ENCODE assay signal across 9 cellular contexts in the genomic region with DNA sequence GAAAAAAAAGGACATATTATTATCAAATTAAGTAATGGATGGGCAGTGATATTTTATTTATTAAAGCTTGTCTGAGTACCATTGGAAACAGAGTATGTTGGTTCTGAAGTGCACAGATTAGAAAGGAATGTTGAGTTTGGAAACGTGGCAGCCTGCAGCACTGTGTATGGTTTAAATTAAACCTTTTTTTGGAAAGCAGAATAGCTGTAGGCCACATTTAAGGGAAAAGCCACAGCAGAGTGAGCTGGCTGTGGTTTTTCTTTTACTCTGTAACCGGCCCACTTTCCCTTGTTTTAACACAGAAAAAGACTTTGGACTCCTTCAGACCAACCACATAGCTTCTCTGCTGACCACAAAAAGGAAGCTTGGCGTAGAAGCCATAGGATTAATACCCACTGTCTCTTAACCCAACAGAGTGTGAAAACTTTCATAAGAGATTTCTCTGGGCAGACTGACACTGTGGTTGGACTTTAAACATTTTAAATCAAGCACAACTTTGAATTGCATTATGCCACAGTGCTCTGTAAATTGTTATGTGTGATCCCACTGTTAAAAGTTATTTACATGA.
DNase-seq lines count a peak whose midpoint lies in the region; ATAC-seq and TF ChIP-seq lines count a peak whose summit lies in the region.
"Had no signal": no experiment of that assay in that cellular context is flagged by ENCODE, and none has a peak within 500 bp of the region (broad histone marks: within the 10 kb centered on the region; RNA-seq: fewer than 3 reads in every experiment).

No MANE protein-coding gene starts in this region.

- no peaks in the 10 kb centered on the region for H3F3A ChIP-seq in PC-3 (ENCODE audit: low read length, unreplicated experiment)

- TF ChIP-seq CTCF in dorsolateral prefrontal cortex (IDR thresholded peaks at IDR 0.05 in 54 of 56, conservative IDR thresholded peaks at IDR 0.05 in 2 of 56; ENCODE audit: low read depth in 1 of 56, partially characterized antibody in 56 of 56) (no peak), PC-3 (conservative IDR thresholded peaks at IDR 0.05; ENCODE audit: low read depth, low read length) (no peak)

- H3K4me3 Mint-ChIP-seq in naive thymus-derived CD4-positive, alpha-beta T cell: peak overlapping the region in 1 of 10 donors; percentile 7

- intact Hi-C loops in dorsolateral prefrontal cortex (cut with DNase I): no loop called here
- intact Hi-C loops in naive thymus-derived CD4-positive, alpha-beta T cell (cut with micrococcal nuclease): no loop called here
- intact Hi-C loops in PC-3 (cut with micrococcal nuclease): no loop called here

- no peak for TF ChIP-seq POLR2A in GM18505 (IDR thresholded peaks at IDR 0.05; ENCODE audit: borderline replicate concordance, extremely low read depth, insufficient read depth, insufficient read length)

- CTCF ChIA-PET in naive thymus-derived CD4-positive, alpha-beta T cell (lab: Charles Lee): interaction anchor here (1.1 kb wide), 1 partner anchor 8 kb away, joined by 3 read pairs; no protein-coding TSS in a partner anchor
- CTCF ChIA-PET in PC-3 (lab: Charles Lee): no interaction called here

- H3K27ac ChIP-seq in BLaER1: no peak overlapping the region
- H3K27ac ChIP-seq in dorsolateral prefrontal cortex: peak overlapping the region in 53 of 59 donors; percentile 2 to 75 (median 51)
- no peak overlapping the region for H3K27ac ChIP-seq in naive thymus-derived CD4-positive, alpha-beta T cell (ENCODE audit: low read depth, low read length)
- H3K27ac ChIP-seq in PC-3 (ENCODE audit: low read length): no peak overlapping the region

- no peaks in the 10 kb centered on the region; the same call in 1 of the 2 replicates for H4K20me1 ChIP-seq in BLaER1
- H4K20me1 ChIP-seq in PC-3 (ENCODE audit: low read length): no peaks in the 10 kb centered on the region

- H3K9me3 ChIP-seq in BLaER1: no peaks in the 10 kb centered on the region
- no peaks in the 10 kb centered on the region for H3K9me3 ChIP-seq in naive thymus-derived CD4-positive, alpha-beta T cell (ENCODE audit: control insufficient read depth in 2 of 3, low read length in 3 of 3)
- no peaks in the 10 kb centered on the region for H3K9me3 ChIP-seq in MG63
- H3K9me3 ChIP-seq in PC-3 (ENCODE audit: low read length): no peaks in the 10 kb centered on the region

- no peak overlapping the region for H3K4me3 ChIP-seq in BLaER1
- peak overlapping the region in 4 of 59 donors; percentile 1 to 10 (median 4) for H3K4me3 ChIP-seq in dorsolateral prefrontal cortex
- H3K4me3 ChIP-seq in naive thymus-derived CD4-positive, alpha-beta T cell (ENCODE audit: low read length): no peak overlapping the region
- H3K4me3 ChIP-seq in MG63: no peak overlapping the region
- H3K4me3 ChIP-seq in PC-3 (ENCODE audit: low read length): no peak overlapping the region

- peak overlapping the region; percentile 49 for H3K4me2 ChIP-seq in BLaER1
- H3K4me2 ChIP-seq in PC-3 (ENCODE audit: low read length): no peak overlapping the region

- POLR2A ChIA-PET in naive thymus-derived CD4-positive, alpha-beta T cell (lab: Charles Lee): no interaction called here
- POLR2A ChIA-PET in PC-3 (lab: Charles Lee; ENCODE audit: unreplicated experiment): no interaction called here

- no peaks in the 10 kb centered on the region; the same call in 1 of the 2 replicates for H3K27me3 ChIP-seq in BLaER1
- H3K27me3 ChIP-seq in dorsolateral prefrontal cortex: no peaks in the 10 kb centered on the region
- no peaks in the 10 kb centered on the region for H3K27me3 ChIP-seq in naive thymus-derived CD4-positive, alpha-beta T cell (ENCODE audit: control insufficient read depth in 2 of 2, insufficient read depth in 2 of 2, low read length in 2 of 2)
- no peaks in the 10 kb centered on the region for H3K27me3 ChIP-seq in MG63
- H3K27me3 ChIP-seq in PC-3 (ENCODE audit: low read length): no peaks in the 10 kb centered on the region

- peaks cover 0 to 6% (median 0%) of the 10 kb centered on the region in 5 donors for H3K36me3 Mint-ChIP-seq in naive thymus-derived CD4-positive, alpha-beta T cell

- no peaks in the 10 kb centered on the region for H3K79me2 ChIP-seq in PC-3 (ENCODE audit: low read length)

- BruUV-seq in PC-3 (replicated peaks; lab: Mats Ljungman, UMichigan): no TSS peak

- no peaks in the 10 kb centered on the region for H3K9me3 Mint-ChIP-seq in naive thymus-derived CD4-positive, alpha-beta T cell

- H3K36me3 ChIP-seq in BLaER1 (no peaks in the 10 kb centered on the region), MG63 (no peaks in the 10 kb centered on the region), PC-3 (ENCODE audit: low read depth, low read length) (no peaks in the 10 kb centered on the region)
- no peaks in the 10 kb centered on the region for H3K36me3 ChIP-seq in naive thymus-derived CD4-positive, alpha-beta T cell (ENCODE audit: control insufficient read depth in 2 of 3, insufficient read depth in 3 of 3, low read length in 3 of 3)

- H3K27me3 Mint-ChIP-seq in naive thymus-derived CD4-positive, alpha-beta T cell: peaks cover 0 to 34% (median 0%) of the 10 kb centered on the region in 5 donors

- DNase-seq in NCI-H226: peak; percentile 15
- DNase-seq in dorsolateral prefrontal cortex: no peak
- DNase-seq in naive thymus-derived CD4-positive, alpha-beta T cell: no peak
- DNase-seq in MG63: no peak
- no peak for DNase-seq in PC-3
- no peak for DNase-seq in NCI-H69 (lab: John Stamatoyannopoulos, UW)
- DNase-seq: NCI-H524 treated with DMSO at 0.1 percent for 48 hours had no signal

- peak; percentile 41 for ATAC-seq in naive thymus-derived CD4-positive, alpha-beta T cell
- ATAC-seq in GM18505 (IDR thresholded peaks at IDR 0.05; ENCODE audit: unreplicated experiment) (no peak), PC-3 (no peak)

- H3K4me1 Mint-ChIP-seq in naive thymus-derived CD4-positive, alpha-beta T cell: peaks cover 5 to 27% (median 21%) of the 10 kb centered on the region in 7 donors

- no peak overlapping the region for H2AFZ ChIP-seq in PC-3 (ENCODE audit: low read length)

- no peak overlapping the region for H3K27ac Mint-ChIP-seq in naive thymus-derived CD4-positive, alpha-beta T cell

- no peaks in the 10 kb centered on the region for H3K9me2 ChIP-seq in PC-3 (replicated peaks; ENCODE audit: low read length)

- H3K9ac ChIP-seq in BLaER1: no peak overlapping the region
- H3K9ac ChIP-seq in PC-3 (ENCODE audit: low read length): no peak overlapping the region

- peaks cover 32% of the 10 kb centered on the region for H3K4me1 ChIP-seq in BLaER1
- peaks cover 0 to 6% of the 10 kb centered on the region in 2 donors for H3K4me1 ChIP-seq in naive thymus-derived CD4-positive, alpha-beta T cell (ENCODE audit: control insufficient read depth in 2 of 2, insufficient read depth in 2 of 2, low read length in 2 of 2)
- 0 out of 2 replicates have a peak, but pooled peaks cover 4% of the 10 kb centered on the region for H3K4me1 ChIP-seq in PC-3 (ENCODE audit: insufficient read depth, low read length)

Comparison
In these comparisons a context has a peak if more than half of its experiments do, and no peak if none do; other contexts are left out.
1. H3K27ac ChIP-seq: peak in dorsolateral prefrontal cortex (53 of 59); none in BLaER1 (single experiment), naive thymus-derived CD4-positive, alpha-beta T cell (single experiment) and PC-3 (single experiment).